20 cellular contexts compared by ENCODE assay signal in the genomic region with DNA sequence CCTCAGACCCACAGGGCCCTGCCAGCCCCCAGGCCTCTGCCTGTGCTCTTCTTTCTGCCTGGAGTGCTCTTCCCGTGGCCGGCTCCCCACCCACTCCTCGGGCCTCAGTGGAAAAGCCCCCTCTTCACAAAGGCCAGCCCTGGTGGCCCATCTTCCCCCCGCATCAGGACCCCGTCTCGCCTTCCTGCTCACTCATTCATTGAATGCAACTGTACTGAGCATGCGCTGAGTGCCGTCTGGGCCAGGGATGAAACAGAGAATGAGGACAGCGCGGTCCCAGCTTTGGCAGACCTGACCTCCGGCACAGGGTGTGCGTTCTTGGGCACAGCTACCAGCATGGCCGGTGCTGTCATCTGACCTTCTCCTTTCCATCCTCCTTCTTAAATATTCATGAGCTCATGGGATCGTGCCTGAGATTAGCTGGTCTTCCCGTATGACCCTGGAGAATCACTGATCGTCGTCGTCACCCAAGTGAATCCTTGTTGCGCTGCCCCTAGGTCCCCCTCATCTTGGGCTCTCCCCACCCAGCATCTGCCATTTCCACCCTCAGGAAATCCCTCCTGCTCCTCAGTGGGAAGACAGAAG. TPM values are rescaled to one million over a fixed set of nuclear protein-coding genes. Genes with fewer than 3 reads are reported as not detected.
"Had no signal": no experiment of that assay in that cellular context is flagged by ENCODE, and none has a peak within 500 bp of the region (broad histone marks: within the 10 kb centered on the region; RNA-seq: fewer than 3 reads in every experiment).

No MANE protein-coding gene starts in this region.

- H3K27ac Mint-ChIP-seq: endodermal cell; immature natural killer cell; natural killer cell treated with Interleukin-12 subunit alpha and Interleukin-12 subunit beta and Interleukin-15 and Interleukin-18, amount 100 ng/mL, for 72 hours; stimulated activated memory B cell treated with anti-CD40 and anti-IgM and Interleukin-4, amounts not matched to agents 10 μg/mL and 1 μg/mL and 100 μg/mL, for 72 hours; stimulated activated naive CD8-positive, alpha-beta T cell treated with anti-CD3 and anti-CD28 coated beads, Interleukin-15, amount 100 ng/mL, for 72 hours had no signal

- DNase-seq: colonic mucosa; effector CD4-positive, alpha-beta T cell; endodermal cell; erythroblast; foreskin keratinocyte; immature natural killer cell; left colon; left ventricle myocardium superior; mesenchymal stem cell; midbrain; stimulated activated CD4-positive, alpha-beta T cell treated with anti-CD3 and anti-CD28 coated beads, Interleukin-4, amount 100 ng/mL, for 1 hour; stimulated activated CD8-positive, alpha-beta memory T cell treated with anti-CD3 and anti-CD28 coated beads, Interleukin-4, amount 100 ng/mL, for 48 hours; stimulated activated naive CD8-positive, alpha-beta T cell treated with anti-CD3 and anti-CD28 coated beads, Interleukin-15, amount 100 ng/mL, for 72 hours; testis had no signal

- H3K4me1 Mint-ChIP-seq: endodermal cell, immature natural killer cell had no signal

- H3K36me3 ChIP-seq: colonic mucosa, right atrium auricular region had no signal

- H3K27me3 ChIP-seq: colonic mucosa, right atrium auricular region, testis, tibial nerve had no signal

- H3K4me3 ChIP-seq: colonic mucosa, lung, right atrium auricular region, testis, tibial nerve had no signal

- H3K4me1 ChIP-seq: colonic mucosa, foreskin keratinocyte, right atrium auricular region, testis, tibial nerve had no signal

- H3K9me3 ChIP-seq: colonic mucosa, right atrium auricular region, testis, tibial nerve had no signal

- H3K9me3 Mint-ChIP-seq: endodermal cell; immature natural killer cell; natural killer cell treated with Interleukin-12 subunit alpha and Interleukin-12 subunit beta and Interleukin-15 and Interleukin-18, amount 100 ng/mL, for 72 hours; stimulated activated memory B cell treated with anti-CD40 and anti-IgM and Interleukin-4, amounts not matched to agents 10 μg/mL and 1 μg/mL and 100 μg/mL, for 72 hours; stimulated activated naive CD8-positive, alpha-beta T cell treated with anti-CD3 and anti-CD28 coated beads, Interleukin-15, amount 100 ng/mL, for 72 hours had no signal

- H3K27ac ChIP-seq: colonic mucosa, foreskin keratinocyte, right atrium auricular region, testis, tibial nerve had no signal

- H3K4me3 Mint-ChIP-seq: endodermal cell; immature natural killer cell; natural killer cell treated with Interleukin-12 subunit alpha and Interleukin-12 subunit beta and Interleukin-15 and Interleukin-18, amount 100 ng/mL, for 72 hours; stimulated activated memory B cell treated with anti-CD40 and anti-IgM and Interleukin-4, amounts not matched to agents 10 μg/mL and 1 μg/mL and 100 μg/mL, for 72 hours; stimulated activated naive CD8-positive, alpha-beta T cell treated with anti-CD3 and anti-CD28 coated beads, Interleukin-15, amount 100 ng/mL, for 72 hours had no signal

- H3K36me3 Mint-ChIP-seq: immature natural killer cell; natural killer cell treated with Interleukin-12 subunit alpha and Interleukin-12 subunit beta and Interleukin-15 and Interleukin-18, amount 100 ng/mL, for 72 hours had no signal

- H3K27me3 Mint-ChIP-seq: stimulated activated naive CD8-positive, alpha-beta T cell treated with anti-CD3 and anti-CD28 coated beads, Interleukin-15, amount 100 ng/mL, for 72 hours had no signal

RNA-seq across cellular contexts. Expression of a gene that starts 31.4 kb away (rescaled TPM):
- polyA plus RNA-seq: foreskin keratinocyte, immature natural killer cell, keratinocyte had no signal
